ENCODE assay signal across 9 cellular contexts in genomic region chr1:155912056-155912536, GRCh38. TPM values are rescaled to one million over a fixed set of nuclear protein-coding genes. Genes with fewer than 3 reads are reported as not detected.
DNase-seq lines count a peak whose midpoint lies in the region; ATAC-seq and TF ChIP-seq lines count a peak whose summit lies in the region.
"Had no signal": no experiment of that assay in that cellular context is flagged by ENCODE, and none has a peak within 500 bp of the region (broad histone marks: within the 10 kb centered on the region; RNA-seq: fewer than 3 reads in every experiment).

No MANE protein-coding gene starts in this region.

- WGBS in suprapubic skin = 83% methylated on average over 11 of the region's 11 CpGs

- TF ChIP-seq CTCF in WTC11 (IDR thresholded peaks at IDR 0.05) = no peak
- no peak for TF ChIP-seq CTCF in suprapubic skin (IDR thresholded peaks at IDR 0.05)

- no peaks in the 10 kb centered on the region for H3K9me3 ChIP-seq in suprapubic skin

- peak overlapping the region; percentile 90 for H3K4me3 Mint-ChIP-seq in activated CD8-positive, alpha-beta memory T cell treated with anti-CD3 and anti-CD28 coated beads, Interleukin-2, amount 10 ng/mL, durations not matched to agents 7 days and 5 days
- H3K4me3 Mint-ChIP-seq in WTC11 (peak overlapping the region; percentile 95), immature natural killer cell (peak overlapping the region; percentile 56 to 97 (median 92))

- no peak for TF ChIP-seq EP300 in suprapubic skin (IDR thresholded peaks at IDR 0.05)

- H3K27ac ChIP-seq in suprapubic skin = peak overlapping the region; percentile 93

- peaks cover 22% of the 10 kb centered on the region for H3K4me1 ChIP-seq in suprapubic skin

- peaks cover 67% of the 10 kb centered on the region for H3K36me3 ChIP-seq in suprapubic skin

- ATAC-seq in activated CD8-positive, alpha-beta memory T cell treated with anti-CD3 and anti-CD28 coated beads, Interleukin-2, amount 10 ng/mL, durations not matched to agents 7 days and 5 days = no peak
- ATAC-seq in WTC11 (no peak), sciatic nerve (no peak)
- no peak for ATAC-seq in activated CD4-positive, CD25-positive, alpha-beta regulatory T cell treated with anti-CD3 and anti-CD28 coated beads, Interleukin-2, amount 50 U/mL, for 24 hours

- H3K4me3 ChIP-seq in suprapubic skin = peak overlapping the region; percentile 77

- intact Hi-C loops in sciatic nerve (cut with DNase I) = no loop called here

- CTCF ChIA-PET in activated CD8-positive, alpha-beta memory T cell treated with anti-CD3 and anti-CD28 coated beads, Interleukin-2, amount 10 ng/mL, durations not matched to agents 7 days and 5 days (lab: Charles Lee) = interaction anchor here (0.8 to 1.4 kb wide), 5 partner anchors 9 to 154 kb away, joined by 3 to 4 read pairs (median 3); partner anchors contain the start of gene KHDC4
- CTCF ChIA-PET in WTC11 (lab: Charles Lee) = interaction anchor here (0.8 to 1.6 kb wide), 2 partner anchors 78 to 154 kb away, joined by 3 read pairs; no protein-coding TSS in a partner anchor

- TF ChIP-seq POLR2A in suprapubic skin (IDR thresholded peaks at IDR 0.05) = no peak

- no peaks in the 10 kb centered on the region for H3K9me3 Mint-ChIP-seq in activated CD8-positive, alpha-beta memory T cell treated with anti-CD3 and anti-CD28 coated beads, Interleukin-2, amount 10 ng/mL, durations not matched to agents 7 days and 5 days (ENCODE audit: low read depth)
- no peaks in the 10 kb centered on the region for H3K9me3 Mint-ChIP-seq in WTC11
- no peaks in the 10 kb centered on the region for H3K9me3 Mint-ChIP-seq in immature natural killer cell

- H3K27me3 Mint-ChIP-seq in activated CD8-positive, alpha-beta memory T cell treated with anti-CD3 and anti-CD28 coated beads, Interleukin-2, amount 10 ng/mL, durations not matched to agents 7 days and 5 days = no peaks in the 10 kb centered on the region
- H3K27me3 Mint-ChIP-seq in WTC11 (ENCODE audit: low read depth) = no peaks in the 10 kb centered on the region
- H3K27me3 Mint-ChIP-seq in immature natural killer cell (ENCODE audit: low read depth in 3 of 3) = peaks cover 2 to 8% (median 2%) of the 10 kb centered on the region in 3 donors

- POLR2A ChIA-PET in WTC11 (lab: Charles Lee) = interaction anchor here (0.5 kb wide), 1 partner anchor 54 kb away, joined by 3 read pairs; no protein-coding TSS in a partner anchor

- H3K36me3 Mint-ChIP-seq in activated CD8-positive, alpha-beta memory T cell treated with anti-CD3 and anti-CD28 coated beads, Interleukin-2, amount 10 ng/mL, durations not matched to agents 7 days and 5 days = peaks cover 51% of the 10 kb centered on the region
- H3K36me3 Mint-ChIP-seq in WTC11 (peaks cover 66% of the 10 kb centered on the region), immature natural killer cell (peaks cover 13 to 39% (median 15%) of the 10 kb centered on the region in 3 donors)

- H3K4me1 Mint-ChIP-seq in activated CD8-positive, alpha-beta memory T cell treated with anti-CD3 and anti-CD28 coated beads, Interleukin-2, amount 10 ng/mL, durations not matched to agents 7 days and 5 days = peaks cover 25% of the 10 kb centered on the region
- H3K4me1 Mint-ChIP-seq in WTC11 = peaks cover 13% of the 10 kb centered on the region
- H3K4me1 Mint-ChIP-seq in immature natural killer cell = peaks cover 20 to 27% of the 10 kb centered on the region in 2 donors

- no peaks in the 10 kb centered on the region for H3K27me3 ChIP-seq in suprapubic skin

- no peak for DNase-seq in activated CD8-positive, alpha-beta memory T cell treated with anti-CD3 and anti-CD28 coated beads, Interleukin-2, amount 10 ng/mL, durations not matched to agents 7 days and 5 days
- no peak for DNase-seq in activated CD8-positive, alpha-beta memory T cell treated with anti-CD3 and anti-CD28 coated beads, Interleukin-2, amount 50 U/mL, for 4 hours
- no peak for DNase-seq in WTC11 (ENCODE audit: low spot score)
- no peak for DNase-seq in immature natural killer cell
- DNase-seq in suprapubic skin (ENCODE audit: low spot score in 2 of 2) = no peak
- no peak for DNase-seq in sciatic nerve (ENCODE audit: low spot score)
- no peak for DNase-seq in NCI-H526 treated with DMSO at 0.1 percent for 48 hours (lab: John Stamatoyannopoulos, UW)
- DNase-seq: NCI-H1105 had no signal

- H3K27ac Mint-ChIP-seq in activated CD8-positive, alpha-beta memory T cell treated with anti-CD3 and anti-CD28 coated beads, Interleukin-2, amount 10 ng/mL, durations not matched to agents 7 days and 5 days = peak overlapping the region; percentile 95
- H3K27ac Mint-ChIP-seq in WTC11 (peak overlapping the region; percentile 97), immature natural killer cell (peak overlapping the region; percentile 91 to 98 (median 96))

TF ChIP-seq in WTC11, 78 proteins besides CTCF, POLR2A, EP300 and RAD21:
- no peak for TF ChIP-seq SOX15 (CRISPR knock-in tag; IDR thresholded peaks at IDR 0.05)

RNA-seq across cellular contexts. Expression of gene RIT1, which starts 0.9 kb away (rescaled TPM):
- 10 to 100 TPM; 24.0 to 24.7 TPM for total RNA-seq in activated CD8-positive, alpha-beta memory T cell treated with anti-CD3 and anti-CD28 coated beads, Interleukin-2, amount 10 ng/mL, durations not matched to agents 7 days and 5 days
- 25.1 to 29.3 TPM (median 27.2 TPM) in 3 replicates for total RNA-seq in WTC11 (2021)
- polyA plus RNA-seq in immature natural killer cell = 10 to 100 TPM; 27.1 to 33.5 (median 29.0) TPM
- total RNA-seq in suprapubic skin = 10 to 100 TPM; 18.1 to 30.8 (median 23.8) TPM
- total RNA-seq in sciatic nerve = 38.8 TPM

RNA-seq across cellular contexts. Expression of gene KHDC4, which starts 22.1 kb away (rescaled TPM):
- 10 to 100 TPM; 80.2 to 99.4 TPM for total RNA-seq in activated CD8-positive, alpha-beta memory T cell treated with anti-CD3 and anti-CD28 coated beads, Interleukin-2, amount 10 ng/mL, durations not matched to agents 7 days and 5 days
- total RNA-seq in WTC11 (2021) (46.0 to 64.4 TPM (median 59.8 TPM) in 3 replicates), suprapubic skin (100 to 1,000 TPM in 1 of 4 donors, 10 to 100 TPM in 3; 33.6 to 116 (median 50.3) TPM), sciatic nerve (65.4 TPM)
- polyA plus RNA-seq in immature natural killer cell = 1 to 10 TPM; 1.0 to 7.0 (median 4.1) TPM

RNA-seq across cellular contexts. Expression of gene RXFP4, which starts 29.3 kb away (rescaled TPM):
- not detected for total RNA-seq in activated CD8-positive, alpha-beta memory T cell treated with anti-CD3 and anti-CD28 coated beads, Interleukin-2, amount 10 ng/mL, durations not matched to agents 7 days and 5 days
- total RNA-seq in WTC11 (2021) (not detected in 3 replicates), suprapubic skin (not detected), sciatic nerve (not detected)
- polyA plus RNA-seq in immature natural killer cell = under 1 TPM in 1 of 3 donors, not detected in 2; 0.78 TPM

RNA-seq across cellular contexts. Expression of gene SYT11, which starts 52.7 kb away (rescaled TPM):
- 10 to 100 TPM; 17.1 to 29.9 TPM for total RNA-seq in activated CD8-positive, alpha-beta memory T cell treated with anti-CD3 and anti-CD28 coated beads, Interleukin-2, amount 10 ng/mL, durations not matched to agents 7 days and 5 days
- 6.1 to 8.9 TPM (median 7.5 TPM) in 3 replicates for total RNA-seq in WTC11 (2021)
- polyA plus RNA-seq in immature natural killer cell = 10 to 100 TPM; 28.7 to 40.4 (median 29.8) TPM
- total RNA-seq in suprapubic skin = 1 to 10 TPM; 2.2 to 3.3 (median 2.7) TPM
- total RNA-seq in sciatic nerve = 45.0 TPM

RNA-seq across cellular contexts. Expression of gene GON4L, which starts 55.1 kb away (rescaled TPM):
- 10 to 100 TPM; 71.0 to 91.9 TPM for total RNA-seq in activated CD8-positive, alpha-beta memory T cell treated with anti-CD3 and anti-CD28 coated beads, Interleukin-2, amount 10 ng/mL, durations not matched to agents 7 days and 5 days
- total RNA-seq in WTC11 (2021) (44.6 to 54.4 TPM (median 46.6 TPM) in 3 replicates), suprapubic skin (10 to 100 TPM; 27.5 to 82.6 (median 43.2) TPM), sciatic nerve (79.6 TPM)
- 10 to 100 TPM in 2 of 3 donors, 1 to 10 TPM in 1; 9.7 to 41.3 (median 18.6) TPM for polyA plus RNA-seq in immature natural killer cell
